In the genomic region with DNA sequence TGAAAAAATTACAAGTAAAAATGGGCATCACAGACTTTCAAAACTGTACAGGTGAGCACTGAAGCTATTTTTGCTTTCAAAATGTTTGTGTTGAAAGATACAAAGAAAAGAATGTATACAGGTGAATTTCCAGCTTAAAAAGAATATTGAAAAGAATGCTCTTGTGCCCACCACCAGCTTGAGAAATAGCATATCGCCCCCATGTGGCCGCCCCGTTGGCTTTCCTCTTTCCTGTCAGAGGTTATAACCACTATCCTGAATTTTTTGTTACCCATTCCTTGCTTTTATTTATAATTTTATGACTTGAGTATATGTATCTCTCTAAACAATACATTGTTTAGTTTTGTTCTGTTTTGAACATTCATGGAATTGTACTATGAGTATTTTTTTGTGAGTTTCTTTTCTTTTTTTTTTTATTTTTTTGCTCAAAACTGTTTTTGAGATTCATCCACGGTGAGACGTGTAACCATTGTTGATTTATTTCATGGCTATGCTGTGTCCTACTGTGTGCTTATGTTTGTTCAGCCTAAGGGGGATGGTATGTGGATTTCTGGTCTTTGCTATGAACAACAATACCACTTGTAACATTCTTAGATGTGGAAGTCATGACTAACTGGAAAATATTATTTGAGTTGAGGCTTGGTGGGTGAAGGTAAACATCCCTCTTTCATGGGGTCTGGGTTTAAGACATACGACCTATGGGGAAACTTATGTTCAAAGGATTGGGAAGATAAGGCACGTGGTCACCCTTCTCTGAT, we compare ENCODE assay signal across 9 cellular contexts. TPM values are rescaled to one million over a fixed set of nuclear protein-coding genes. Genes with fewer than 3 reads are reported as not detected.
DNase-seq lines count a peak whose midpoint lies in the region; ATAC-seq, FAIRE-seq and TF ChIP-seq lines count a peak whose summit lies in the region.
"Had no signal": no experiment of that assay in that cellular context is flagged by ENCODE, and none has a peak within 500 bp of the region (broad histone marks: within the 10 kb centered on the region; RNA-seq: fewer than 3 reads in every experiment).

No MANE protein-coding gene starts in this region.

- no peak overlapping the region for H3K4me3 Mint-ChIP-seq in activated T-cell treated with anti-CD3 and anti-CD28 coated beads, Interleukin-2, amount 50 U/mL, for 4 hours
- H3K4me3 Mint-ChIP-seq in progenitor cell of endocrine pancreas (ENCODE audit: low read depth), result no peak overlapping the region

- BruUV-seq in GM12878 (replicated peaks; lab: Mats Ljungman, UMichigan), result no TSS peak

- WGBS in GM12878 (ENCODE audit: insufficient coverage, insufficient replicate concordance, low lambda C conversion rate, missing lambda C conversion rate), result 5% methylated on average over 7 of the region's 7 CpGs

- POLR2A ChIA-PET in GM12878 (lab: Charles Lee), result interaction anchor here (0.6 kb wide), 1 partner anchor 389 kb away, joined by 3 read pairs; no protein-coding TSS in a partner anchor

- H3K4me3 ChIP-seq in MG63 (no peak overlapping the region), GM12878 (no peak overlapping the region)

- DNase-seq in activated T-cell treated with anti-CD3 and anti-CD28 coated beads, Interleukin-2, amount 50 U/mL, for 48 hours, result peak; percentile 38 to 48
- DNase-seq in activated T-cell treated with anti-CD3 and anti-CD28 coated beads, Interleukin-2, amount 50 U/mL, for 4 hours, result no peak
- peak; percentile 35 for DNase-seq in MG63
- no peak for DNase-seq in GM12878 (ENCODE audit: low read depth, low spot score)
- no peak for DNase-seq in progenitor cell of endocrine pancreas (ENCODE audit: low spot score, unreplicated experiment)
- no peak for DNase-seq in activated effector memory CD4-positive, alpha-beta T cell treated with Interleukin-2 at 50 U/mL for 16 hours

- intact Hi-C loops in GM12878 (cut with micrococcal nuclease; ENCODE audit: unreplicated experiment), result no loop called here

- no peaks in the 10 kb centered on the region for H3K36me3 ChIP-seq in MG63
- no peaks in the 10 kb centered on the region for H3K36me3 ChIP-seq in GM12878 (ENCODE audit: control insufficient read depth in 2 of 2, insufficient read depth in 2 of 2, low read length in 1 of 2)

- H3K79me2 ChIP-seq in GM12878 (ENCODE audit: control insufficient read depth, insufficient read depth, low read length), result no peaks in the 10 kb centered on the region

- TF ChIP-seq RAD21 in GM12878 (IDR thresholded peaks at IDR 0.05; ENCODE audit: insufficient read depth, low read depth, low read length), result peak; percentile 27; the same call in 1 of the 2 replicates

- no peaks in the 10 kb centered on the region for H3K9me3 Mint-ChIP-seq in activated T-cell treated with anti-CD3 and anti-CD28 coated beads, Interleukin-2, amount 50 U/mL, for 4 hours
- H3K9me3 Mint-ChIP-seq in progenitor cell of endocrine pancreas (ENCODE audit: low read depth), result no peaks in the 10 kb centered on the region

- no peaks in the 10 kb centered on the region; the same call in 1 of the 2 replicates for H3K27me3 ChIP-seq in MG63
- no peaks in the 10 kb centered on the region; a peak in 3 of 4 replicates for H3K27me3 ChIP-seq in GM12878 (replicated peaks in 1 of 2; ENCODE audit: control insufficient read depth in 2 of 2, insufficient read depth in 2 of 2, low read length in 1 of 2)

- no peaks in the 10 kb centered on the region; the same call in 1 of the 2 replicates for H4K20me1 ChIP-seq in GM12878 (ENCODE audit: control insufficient read depth, insufficient read depth)

- no peaks in the 10 kb centered on the region for H3K36me3 Mint-ChIP-seq in activated T-cell treated with anti-CD3 and anti-CD28 coated beads, Interleukin-2, amount 50 U/mL, for 4 hours (ENCODE audit: insufficient read depth)
- H3K36me3 Mint-ChIP-seq in progenitor cell of endocrine pancreas (ENCODE audit: insufficient read depth), result no peaks in the 10 kb centered on the region

- H2AFZ ChIP-seq in GM12878 (ENCODE audit: control insufficient read depth, low read depth, low read length), result no peak overlapping the region

- TF ChIP-seq CTCF in GM12878 (IDR thresholded peaks at IDR 0.05 in 2 of 3, conservative IDR thresholded peaks at IDR 0.05 in 1 of 3; ENCODE audit: control insufficient read depth in 2 of 3, extremely low read depth in 1 of 3, insufficient read depth in 1 of 3, low read depth in 3 of 3, low read length in 3 of 3) (peak; percentile 30 to 48 (median 41); a peak in 5 of 6 replicates), progenitor cell of endocrine pancreas (IDR thresholded peaks at IDR 0.05; ENCODE audit: unreplicated experiment) (peak; percentile 74)

- ATAC-seq in activated T-cell treated with anti-CD3 and anti-CD28 coated beads, Interleukin-2, amount 50 U/mL, for 4 hours, result no peak
- ATAC-seq in GM12878 (no peak), HG02870 (IDR thresholded peaks at IDR 0.05; ENCODE audit: unreplicated experiment) (no peak)
- no peak for ATAC-seq in activated CD4-positive, CD25-positive, alpha-beta regulatory T cell treated with anti-CD3 and anti-CD28 coated beads, Interleukin-2, amount 50 U/mL, for 24 hours

- RAD21 ChIA-PET in GM12878 (lab: Charles Lee; ENCODE audit: unreplicated experiment), result interaction anchor here (0.7 kb wide), 1 partner anchor 89 kb away, joined by 3 read pairs; no protein-coding TSS in a partner anchor

- SMC1A ChIA-PET in GM12878 (lab: Charles Lee; ENCODE audit: uncharacterized antibody, unreplicated experiment), result no interaction called here

- peaks cover 62% of the 10 kb centered on the region for H3K27me3 Mint-ChIP-seq in activated T-cell treated with anti-CD3 and anti-CD28 coated beads, Interleukin-2, amount 50 U/mL, for 4 hours (ENCODE audit: low read depth)
- H3K27me3 Mint-ChIP-seq in progenitor cell of endocrine pancreas, result peaks cover 57% of the 10 kb centered on the region

- no peaks in the 10 kb centered on the region for H3K9me3 ChIP-seq in MG63
- no peaks in the 10 kb centered on the region for H3K9me3 ChIP-seq in GM12878 (replicated peaks; ENCODE audit: control insufficient read depth, insufficient read depth, low read length)

- H3K4me1 Mint-ChIP-seq in activated T-cell treated with anti-CD3 and anti-CD28 coated beads, Interleukin-2, amount 50 U/mL, for 4 hours (ENCODE audit: low read depth), result peaks cover 2% of the 10 kb centered on the region
- no peaks in the 10 kb centered on the region for H3K4me1 Mint-ChIP-seq in progenitor cell of endocrine pancreas (ENCODE audit: low read depth)

- CTCF ChIA-PET in GM12878 (lab: Yijun Ruan, JAX), result interaction anchor here (0.6 to 0.9 kb wide), 3 partner anchors 10 to 1356 kb away, joined by 3 to 5 read pairs (median 4); a partner anchor contains a TSS

- in situ Hi-C loops in GM12878 (cut with MboI), result no loop called here

- H3K4me2 ChIP-seq in GM12878 (ENCODE audit: control insufficient read depth, insufficient read depth), result no peak overlapping the region

- H3K9ac ChIP-seq in GM12878 (ENCODE audit: control insufficient read depth, insufficient read depth, low read length), result no peak overlapping the region

- no peak overlapping the region for H3K27ac ChIP-seq in GM12878 (ENCODE audit: control insufficient read depth, insufficient read depth)

- H3K27ac Mint-ChIP-seq in progenitor cell of endocrine pancreas, result no peak overlapping the region

- FAIRE-seq in GM12878 (lab: Jason Lieb, UNC), result no peak

- no peak for TF ChIP-seq POLR2A in GM12878 (IDR thresholded peaks at IDR 0.05; ENCODE audit: low read depth, low read length)

- no peaks in the 10 kb centered on the region for H3K4me1 ChIP-seq in GM12878 (ENCODE audit: control insufficient read depth, insufficient read depth, low read length)

- no peak for TF ChIP-seq EP300 in GM12878 (IDR thresholded peaks at IDR 0.05; ENCODE audit: borderline replicate concordance in 1 of 2, control insufficient read depth in 1 of 2, low read depth in 2 of 2, low read length in 2 of 2)

TF ChIP-seq in GM12878, 131 proteins besides CTCF, POLR2A, EP300 and RAD21 (continues in another document):
- TF ChIP-seq SP1 (IDR thresholded peaks at IDR 0.05; ENCODE audit: low read depth, low read length), result no peak

RNA-seq across cellular contexts. Expression of a gene that starts 11.6 kb away (rescaled TPM):
- under 1 TPM in 1 of 3 donors, not detected in 2; 0.11 TPM for total RNA-seq in activated T-cell treated with anti-CD3 and anti-CD28 coated beads, Interleukin-2, amount 50 U/mL, for 4 hours
- total RNA-seq in MG63 (2014; rRNA removed; shearing (Covaris generic); ENCODE audit: low replicate concordance), result not detected in 2 replicates
- total RNA-seq in GM12878 (2013; cell fraction: nucleolus; rRNA removed), result 2.3 and 3.5 TPM in 2 replicates
- total RNA-seq in GM12878 (2014; rRNA removed) (not detected in 2 replicates), GM12878 (2014; rRNA removed; fragmentation: Illumina TruSeq; extraction: Trizol) (not detected in 2 replicates), GM12878 (2021) (not detected in 2 replicates), progenitor cell of endocrine pancreas (not detected in 2 replicates)
- polyA plus RNA-seq in GM12878 (2011; ENCODE audit: low read depth), result not detected
- polyA plus RNA-seq in GM12878 (2011; rRNA removed) (3.9 and 5.5 TPM in 2 replicates), GM12878 (2014; fragmentation: Illumina TruSeq; extraction: Trizol) (not detected in 2 replicates), GM12878 (2014; fragmentation: Nextera tagmentation; extraction: Ambion mirVana) (not detected), GM12878 (2014; rRNA removed) (0.04 TPM in 1 of 2 replicates, not detected in the other), GM12878 (2016; fragmentation: Nextera tagmentation; extraction: Ambion mirVana) (not detected)
- polyA plus RNA-seq in GM12878 (2011; cell fraction: cytosol; rRNA removed), result 5.4 and 7.1 TPM in 2 replicates
- polyA plus RNA-seq in GM12878 (2011; cell fraction: nucleus; rRNA removed), result 4.8 and 8.8 TPM in 2 replicates
- polyA plus RNA-seq in GM12878 (2012), result 0.04 TPM in 1 of 2 replicates, not detected in the other
- polyA minus RNA-seq in GM12878 (2011; rRNA and poly(A)+ RNA removed), result 6.1 and 7.3 TPM in 2 replicates
- 2.2 and 2.5 TPM in 2 replicates for polyA minus RNA-seq in GM12878 (2011; cell fraction: cytosol; rRNA and poly(A)+ RNA removed)
- polyA minus RNA-seq in GM12878 (2011; cell fraction: nucleus; rRNA and poly(A)+ RNA removed), result 3.5 and 9.1 TPM in 2 replicates
- total RNA-seq: dermis microvascular lymphatic vessel endothelial cell had no signal

Comparison
In these comparisons a context has a peak if more than half of its experiments do, and no peak if none do; other contexts are left out.
1. DNase-seq: peak in activated T-cell treated with anti-CD3 and anti-CD28 coated beads, Interleukin-2, amount 50 U/mL, for 48 hours (2 of 2) and MG63 (single experiment); none in activated T-cell treated with anti-CD3 and anti-CD28 coated beads, Interleukin-2, amount 50 U/mL, for 4 hours (single experiment), GM12878 (single experiment), progenitor cell of endocrine pancreas (single experiment) and activated effector memory CD4-positive, alpha-beta T cell treated with Interleukin-2 at 50 U/mL for 16 hours (single experiment).